1 cellular context compared by ENCODE assay signal in the genomic region with DNA sequence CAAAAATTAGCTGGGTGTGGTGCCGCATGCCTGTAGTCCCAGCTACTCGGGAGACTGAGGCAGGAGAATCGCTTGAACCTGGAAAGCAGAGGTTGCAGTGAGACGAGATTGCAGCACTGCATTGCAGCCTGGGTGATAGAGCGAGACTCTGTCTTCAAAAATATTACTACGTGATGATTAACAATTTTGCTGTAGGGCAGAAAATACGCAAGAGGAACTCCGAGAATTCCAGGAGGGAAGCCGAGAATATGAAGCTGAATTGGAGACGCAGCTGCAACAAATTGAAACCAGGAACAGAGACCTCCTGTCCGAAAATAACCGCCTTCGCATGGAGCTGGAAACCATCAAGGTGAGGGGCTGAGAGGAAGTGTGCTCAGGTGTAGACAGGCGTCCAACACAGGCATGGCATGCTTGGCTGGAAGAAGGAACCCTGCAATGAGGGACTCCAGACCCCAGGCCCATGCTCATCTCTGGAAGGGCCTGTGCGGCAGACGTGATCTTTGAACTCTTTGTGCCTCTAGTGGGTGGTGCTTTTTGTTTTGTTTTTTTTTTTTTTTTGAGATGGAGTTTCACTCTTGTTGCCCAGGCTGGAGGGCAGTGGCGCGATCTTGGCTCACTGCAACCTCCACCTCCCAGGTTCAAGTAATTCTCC.
TF ChIP-seq lines count a peak whose summit lies in the region.

No MANE protein-coding gene starts in this region.

TF ChIP-seq in HepG2, 621 proteins besides CTCF, POLR2A, EP300 and RAD21:
- TF ChIP-seq ZBTB7A (CRISPR knock-in tag; IDR thresholded peaks at IDR 0.05) (0 out of 2 replicates have a peak, but pooled peaks have one; percentile 35), ZNF770 (CRISPR knock-in tag; IDR thresholded peaks at IDR 0.05) (0 out of 2 replicates have a peak, but pooled peaks have one; percentile 31), ZFX (CRISPR knock-in tag; IDR thresholded peaks at IDR 0.05; ENCODE audit: low read depth) (0 out of 2 replicates have a peak, but pooled peaks have one; percentile 20), KLF9 (CRISPR knock-in tag; IDR thresholded peaks at IDR 0.05; ENCODE audit: low read depth) (no peak), ZNF687 (CRISPR knock-in tag; IDR thresholded peaks at IDR 0.05) (peak; percentile 27), PAXIP1 (CRISPR knock-in tag; conservative IDR thresholded peaks at IDR 0.05) (0 out of 2 replicates have a peak, but pooled peaks have one; percentile 14), ZNF441 (CRISPR knock-in tag; IDR thresholded peaks at IDR 0.05; ENCODE audit: borderline replicate concordance) (0 out of 2 replicates have a peak, but pooled peaks have one; percentile 18), AHDC1 (CRISPR knock-in tag; IDR thresholded peaks at IDR 0.05; ENCODE audit: borderline replicate concordance) (no peak), DPF2 (CRISPR knock-in tag; IDR thresholded peaks at IDR 0.05; ENCODE audit: borderline replicate concordance, low read depth) (0 out of 2 replicates have a peak, but pooled peaks have one; percentile 19), TFDP1 (CRISPR knock-in tag; IDR thresholded peaks at IDR 0.05; ENCODE audit: borderline replicate concordance) (0 out of 2 replicates have a peak, but pooled peaks have one; percentile 13), ZNF362 (CRISPR knock-in tag; IDR thresholded peaks at IDR 0.05; ENCODE audit: borderline replicate concordance) (peak; percentile 89), ZNF781 (CRISPR knock-in tag; IDR thresholded peaks at IDR 0.05; ENCODE audit: borderline replicate concordance, not compliant biosample characterization) (peak; percentile 32), HNF4A (CRISPR knock-in tag; IDR thresholded peaks at IDR 0.05) (peak; percentile 74), BCL6 (CRISPR knock-in tag; IDR thresholded peaks at IDR 0.05) (0 out of 2 replicates have a peak, but pooled peaks have one; percentile 11), ZBTB21 (CRISPR knock-in tag; IDR thresholded peaks at IDR 0.05) (no peak), GATAD2A (CRISPR knock-in tag; IDR thresholded peaks at IDR 0.05) (peak; percentile 28; the same call in 1 of the 2 replicates), ZNF30 (CRISPR knock-in tag; IDR thresholded peaks at IDR 0.05) (no peak), HDAC2 (CRISPR knock-in tag; IDR thresholded peaks at IDR 0.05) (peak; percentile 37; the same call in 1 of the 2 replicates), ARNTL (CRISPR knock-in tag; IDR thresholded peaks at IDR 0.05) (0 out of 2 replicates have a peak, but pooled peaks have one; percentile 36)
- TF ChIP-seq, protein P1, sequence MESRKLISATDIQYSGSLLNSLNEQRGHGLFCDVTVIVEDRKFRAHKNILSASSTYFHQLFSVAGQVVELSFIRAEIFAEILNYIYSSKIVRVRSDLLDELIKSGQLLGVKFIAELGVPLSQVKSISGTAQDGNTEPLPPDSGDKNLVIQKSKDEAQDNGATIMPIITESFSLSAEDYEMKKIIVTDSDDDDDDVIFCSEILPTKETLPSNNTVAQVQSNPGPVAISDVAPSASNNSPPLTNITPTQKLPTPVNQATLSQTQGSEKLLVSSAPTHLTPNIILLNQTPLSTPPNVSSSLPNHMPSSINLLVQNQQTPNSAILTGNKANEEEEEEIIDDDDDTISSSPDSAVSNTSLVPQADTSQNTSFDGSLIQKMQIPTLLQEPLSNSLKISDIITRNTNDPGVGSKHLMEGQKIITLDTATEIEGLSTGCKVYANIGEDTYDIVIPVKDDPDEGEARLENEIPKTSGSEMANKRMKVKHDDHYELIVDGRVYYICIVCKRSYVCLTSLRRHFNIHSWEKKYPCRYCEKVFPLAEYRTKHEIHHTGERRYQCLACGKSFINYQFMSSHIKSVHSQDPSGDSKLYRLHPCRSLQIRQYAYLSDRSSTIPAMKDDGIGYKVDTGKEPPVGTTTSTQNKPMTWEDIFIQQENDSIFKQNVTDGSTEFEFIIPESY (CRISPR knock-in tag; IDR thresholded peaks at IDR 0.05), result 0 out of 2 replicates have a peak, but pooled peaks have one; percentile 3
